In genomic region chr13:72230131-72230530, GRCh38 we compare ENCODE assay signal across 25 cellular contexts.
DNase-seq lines count a peak whose midpoint lies in the region; ATAC-seq, FAIRE-seq and TF ChIP-seq lines count a peak whose summit lies in the region.
"Had no signal": no experiment of that assay in that cellular context is flagged by ENCODE, and none has a peak within 500 bp of the region (broad histone marks: within the 10 kb centered on the region; RNA-seq: fewer than 3 reads in every experiment).

No MANE protein-coding gene starts in this region.

- no peak overlapping the region for H4K5ac ChIP-seq in H1 (ENCODE audit: insufficient read length, low read depth, low read length)

- no peak overlapping the region for H2BK15ac ChIP-seq in H1 (ENCODE audit: low read length)

- no peak overlapping the region for H3K4ac ChIP-seq in H1 (replicated peaks; ENCODE audit: insufficient read length, low read depth, low read length)

- H2AK5ac ChIP-seq in H1 (ENCODE audit: low read depth, low read length), result no peak overlapping the region

- peak overlapping the region; percentile 16; the same call in 1 of the 2 replicates for H2AFZ ChIP-seq in H1 (ENCODE audit: low read length)

- no peaks in the 10 kb centered on the region for H3K79me2 ChIP-seq in H1 (ENCODE audit: control insufficient read depth in 1 of 2, insufficient read depth in 2 of 2, low read length in 2 of 2)

- no peaks in the 10 kb centered on the region for H3K4me1 ChIP-seq in H1 (replicated peaks in 1 of 4; ENCODE audit: control insufficient read depth in 3 of 4, insufficient read depth in 4 of 4, low read length in 3 of 4)
- H3K4me1 ChIP-seq: BLaER1 had no signal

- WGBS in H1 (ENCODE audit: extremely low coverage in 1 of 2, insufficient coverage in 1 of 2, insufficient read length in 1 of 2, insufficient replicate concordance in 2 of 2, low coverage in 1 of 2, low lambda C conversion rate in 2 of 2, missing lambda C conversion rate in 1 of 2), 2 experiments, result 89% methylated on average over 3 of the region's 3 CpGs; no CpG with 5 or more reads in 1 of the 2 experiments

- CTCF ChIA-PET in H1 (lab: Charles Lee; ENCODE audit: partially characterized antibody), result interaction anchor here (3.6 kb wide), 1 partner anchor 8 kb away, joined by 17 read pairs; no protein-coding TSS in a partner anchor

- TF ChIP-seq RAD21 in H1 (IDR thresholded peaks at IDR 0.05 in 1 of 2, conservative IDR thresholded peaks at IDR 0.05 in 1 of 2; ENCODE audit: low read depth in 2 of 2, low read length in 2 of 2), result no peak

- H3K79me1 ChIP-seq in H1 (ENCODE audit: low read depth, low read length), result no peaks in the 10 kb centered on the region

- no peak overlapping the region for H2BK120ac ChIP-seq in H1 (replicated peaks; ENCODE audit: low read depth, low read length)

- POLR2A ChIA-PET in H1 (lab: Charles Lee; ENCODE audit: partially characterized antibody), result no interaction called here

- H3K27ac ChIP-seq in H1 (ENCODE audit: low read depth, low read length) (no peak overlapping the region), epithelial cell of prostate (no peak overlapping the region)
- H3K27ac ChIP-seq: BLaER1 had no signal

- no peak overlapping the region for H4K91ac ChIP-seq in H1 (replicated peaks; ENCODE audit: insufficient read length, low read length)

- H3K23ac ChIP-seq in H1 (ENCODE audit: insufficient read length), result no peak overlapping the region

- no peak for FAIRE-seq in bronchial epithelial cell (lab: Jason Lieb, UNC)
- no peak for FAIRE-seq in H1 (lab: Jason Lieb, UNC)
- FAIRE-seq: A204.1, GM12891, GM19239 had no signal

- H3K56ac ChIP-seq in H1 (replicated peaks; ENCODE audit: insufficient read length, low read depth, low read length), result no peak overlapping the region

- H3K4me2 ChIP-seq in H1 (ENCODE audit: insufficient read depth in 1 of 2, low read depth in 2 of 2, low read length in 2 of 2), result no peak overlapping the region
- H3K4me2 ChIP-seq: BLaER1 had no signal

- H2BK5ac ChIP-seq in H1 (ENCODE audit: low read depth, low read length), result no peak overlapping the region

- H2BK12ac ChIP-seq in H1 (ENCODE audit: low read depth, low read length), result no peak overlapping the region

- no peaks in the 10 kb centered on the region for H3K23me2 ChIP-seq in H1 (ENCODE audit: low read depth, low read length)

- no peak overlapping the region for H3K9ac ChIP-seq in H1 (replicated peaks in 1 of 4; ENCODE audit: extremely low read depth in 1 of 4, low read depth in 3 of 4, low read length in 3 of 4)
- H3K9ac ChIP-seq: BLaER1 had no signal

- no peaks in the 10 kb centered on the region for H4K20me1 ChIP-seq in H1 (replicated peaks in 1 of 2; ENCODE audit: control insufficient read depth in 1 of 2, insufficient read depth in 2 of 2, low read length in 2 of 2)
- H4K20me1 ChIP-seq: BLaER1 had no signal

- no peak overlapping the region for H3K18ac ChIP-seq in H1 (ENCODE audit: extremely low read depth, low read length)

- H3K9me3 ChIP-seq in H1 (ENCODE audit: insufficient read depth in 2 of 2, low read depth in 1 of 2, low read length in 1 of 2), result no peaks in the 10 kb centered on the region
- H3K9me3 ChIP-seq: BE2C, BLaER1 had no signal

- no peak overlapping the region for H3K4me3 ChIP-seq in bronchial epithelial cell (ENCODE audit: low read depth, low read length)
- no peak overlapping the region for H3K4me3 ChIP-seq in H1 (ENCODE audit: extremely low read depth in 1 of 4, insufficient read depth in 2 of 4, low read depth in 3 of 4, low read length in 4 of 4)
- H3K4me3 ChIP-seq: BLaER1 had no signal

- no peak for TF ChIP-seq EP300 in H1 (IDR thresholded peaks at IDR 0.05; ENCODE audit: borderline replicate concordance in 1 of 2, low read depth in 2 of 2, low read length in 2 of 2)

- no peak overlapping the region for H2BK20ac ChIP-seq in H1 (ENCODE audit: low read length)

- no peak for TF ChIP-seq POLR2A in H1 (IDR thresholded peaks at IDR 0.05; ENCODE audit: control extremely low read depth in 1 of 2, low read depth in 2 of 2, low read length in 2 of 2)

- ATAC-seq in GM19324 (IDR thresholded peaks at IDR 0.05; ENCODE audit: low FRiP score, unreplicated experiment), result no peak

- DNase-seq in bronchial epithelial cell (ENCODE audit: low read depth) (peak; percentile 65), H1 (ENCODE audit: low read depth in 1 of 2, low spot score in 2 of 2) (no peak), epithelial cell of prostate (ENCODE audit: low read depth, low spot score) (peak; percentile 20), NCI-H510A (lab: John Stamatoyannopoulos, UW) (no peak), activated gamma-delta T cell treated with Interleukin-2 at 50 U/mL for 16 hours (no peak)
- DNase-seq: 8988T; ACHN; BE2C; C1 segment of cervical spinal cord; CD4-positive, alpha-beta memory T cell; CD4-positive, CD25-positive, alpha-beta regulatory T cell; CD8-positive, alpha-beta memory T cell; COR-L47; DMS 273 treated with DMSO at 0.1 percent for 48 hours; DMS153; DMS53; DMS79; DND-41; EL; GF-D8 had no signal

- TF ChIP-seq CTCF in bronchial epithelial cell (IDR thresholded peaks at IDR 0.05; ENCODE audit: insufficient read depth, low read length, severe bottlenecking) (no peak), H1 (IDR thresholded peaks at IDR 0.05; ENCODE audit: control extremely low read depth in 1 of 3, insufficient read depth in 1 of 3, low read depth in 1 of 3, low read length in 3 of 3) (no peak)

- H3K14ac ChIP-seq in H1 (ENCODE audit: insufficient read length), result no peak overlapping the region

- H3K36me3 ChIP-seq in bronchial epithelial cell (ENCODE audit: control insufficient read depth, insufficient read depth, low read length) (no peaks in the 10 kb centered on the region), H1 (ENCODE audit: control insufficient read depth in 2 of 4, insufficient read depth in 4 of 4, low read length in 3 of 4) (no peaks in the 10 kb centered on the region)
- H3K36me3 ChIP-seq: BE2C, BLaER1 had no signal

- H3K27me3 ChIP-seq in bronchial epithelial cell (ENCODE audit: control insufficient read depth, insufficient read depth, low read length) (no peaks in the 10 kb centered on the region), H1 (replicated peaks in 1 of 4; ENCODE audit: control insufficient read depth in 3 of 4, extremely low read depth in 1 of 4, insufficient read depth in 3 of 4, low read length in 3 of 4) (no peaks in the 10 kb centered on the region)
- H3K27me3 ChIP-seq: BE2C, BLaER1 had no signal

- H4K8ac ChIP-seq in H1 (ENCODE audit: extremely low read depth, insufficient read depth, low read length), result no peak overlapping the region

TF ChIP-seq in H1, 55 proteins besides CTCF, POLR2A, EP300 and RAD21 (continues in another document):
- no peak for TF ChIP-seq ATF3 (IDR thresholded peaks at IDR 0.05; ENCODE audit: insufficient read depth, low read depth, low read length)
- TF ChIP-seq CBX5 (IDR thresholded peaks at IDR 0.05; ENCODE audit: low read depth, low read length), result no peak
- TF ChIP-seq CHD2 (IDR thresholded peaks at IDR 0.05; ENCODE audit: low read length), result no peak
- no peak for TF ChIP-seq POLR2AphosphoS5 (IDR thresholded peaks at IDR 0.05; ENCODE audit: low read depth, low read length)
- no peak for TF ChIP-seq NRF1 (IDR thresholded peaks at IDR 0.05; ENCODE audit: low read depth, low read length)
- no peak for TF ChIP-seq RBBP5 (IDR thresholded peaks at IDR 0.05; ENCODE audit: borderline replicate concordance, low read depth, low read length)
- no peak for TF ChIP-seq HDAC6 (IDR thresholded peaks at IDR 0.05; ENCODE audit: low read depth, low read length)
- no peak for TF ChIP-seq BRCA1 (IDR thresholded peaks at IDR 0.05; ENCODE audit: low read depth, low read length)
- no peak for TF ChIP-seq KDM4A (IDR thresholded peaks at IDR 0.05; ENCODE audit: low read depth, low read length, severe bottlenecking)
- TF ChIP-seq POU5F1 (IDR thresholded peaks at IDR 0.05; ENCODE audit: low read depth, low read length), result no peak
- no peak for TF ChIP-seq HDAC2 (IDR thresholded peaks at IDR 0.05; ENCODE audit: borderline replicate concordance in 1 of 2, low read depth in 2 of 2, low read length in 2 of 2)
- no peak for TF ChIP-seq TBP (IDR thresholded peaks at IDR 0.05; ENCODE audit: low read depth, low read length)
- TF ChIP-seq CEBPB (IDR thresholded peaks at IDR 0.05; ENCODE audit: low read depth, low read length), result no peak
- no peak for TF ChIP-seq GTF2F1 (IDR thresholded peaks at IDR 0.05; ENCODE audit: borderline replicate concordance, low read depth, low read length)
- TF ChIP-seq SUZ12 (IDR thresholded peaks at IDR 0.05; ENCODE audit: low read length), result no peak
- no peak for TF ChIP-seq E2F6 (IDR thresholded peaks at IDR 0.05)

Comparison
In these comparisons a context has a peak if more than half of its experiments do, and no peak if none do; other contexts are left out.
1. DNase-seq: peak in bronchial epithelial cell (single experiment) and epithelial cell of prostate (single experiment); none in H1 (0 of 2), NCI-H510A (single experiment) and activated gamma-delta T cell treated with Interleukin-2 at 50 U/mL for 16 hours (single experiment).